ENCODE assay signal across 8 cellular contexts in the genomic region with DNA sequence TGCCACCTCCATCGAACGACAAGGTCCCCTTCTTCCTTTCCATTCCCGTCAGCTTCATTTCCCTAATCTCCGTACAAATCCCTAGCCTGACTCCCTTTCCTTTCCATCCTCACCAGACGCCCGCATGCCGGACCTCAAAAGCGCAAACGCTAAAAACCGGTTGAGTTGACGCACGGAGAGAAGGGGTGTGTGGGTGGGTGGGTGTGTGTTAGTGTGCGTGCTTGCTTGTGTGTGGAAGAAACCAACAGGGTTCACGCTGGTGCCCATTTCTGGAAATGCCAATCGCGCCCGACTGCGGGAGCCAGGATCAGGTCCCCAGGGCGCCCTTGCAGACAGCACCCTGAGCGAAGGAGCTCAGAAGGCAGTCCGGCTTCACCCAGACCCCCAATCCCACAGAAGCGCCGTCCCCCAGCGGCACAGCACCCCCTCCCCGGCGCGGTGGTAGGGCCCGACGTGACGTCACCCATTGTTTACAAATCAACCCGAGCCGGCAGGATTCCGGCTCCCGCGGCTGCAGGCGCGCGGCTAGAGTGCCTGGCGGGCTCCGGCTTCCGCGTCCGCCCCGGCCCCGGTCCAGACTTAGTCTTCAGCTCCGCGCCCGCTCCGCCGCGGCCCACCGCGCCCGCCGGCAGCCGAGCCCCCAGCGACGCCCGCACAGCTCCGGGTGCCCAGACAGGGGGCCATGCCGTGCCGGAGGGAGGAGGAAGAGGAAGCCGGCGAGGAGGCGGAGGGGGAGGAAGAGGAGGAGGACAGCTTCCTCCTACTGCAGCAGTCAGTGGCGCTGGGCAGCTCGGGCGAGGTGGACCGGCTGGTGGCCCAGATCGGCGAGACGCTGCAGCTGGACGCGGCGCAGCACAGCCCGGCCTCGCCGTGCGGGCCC. TPM values are rescaled to one million over a fixed set of nuclear protein-coding genes. Genes with fewer than 3 reads are reported as not detected.
A peak's percentile ranks its signal among the peaks of the same experiment; 100 is the strongest.
DNase-seq lines count a peak whose midpoint lies in the region; ATAC-seq and TF ChIP-seq lines count a peak whose summit lies in the region.

A gene with protein sequence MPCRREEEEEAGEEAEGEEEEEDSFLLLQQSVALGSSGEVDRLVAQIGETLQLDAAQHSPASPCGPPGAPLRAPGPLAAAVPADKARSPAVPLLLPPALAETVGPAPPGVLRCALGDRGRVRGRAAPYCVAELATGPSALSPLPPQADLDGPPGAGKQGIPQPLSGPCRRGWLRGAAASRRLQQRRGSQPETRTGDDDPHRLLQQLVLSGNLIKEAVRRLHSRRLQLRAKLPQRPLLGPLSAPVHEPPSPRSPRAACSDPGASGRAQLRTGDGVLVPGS (plus strand): TSS at position 500 of the 880 bp plus-strand sequence. CDS start 183 bp downstream, at position 683.

- no peaks in the 10 kb centered on the region for H3K36me3 ChIP-seq in endocrine pancreas (ENCODE audit: control insufficient read depth, insufficient read depth, low read length)

- peak within 1 kb of the TSS; percentile 97 for H3K4me3 Mint-ChIP-seq in CD4-positive, alpha-beta T cell
- peak within 1 kb of the TSS; percentile 82 for H3K4me3 Mint-ChIP-seq in activated CD8-positive, alpha-beta memory T cell treated with anti-CD3 and anti-CD28 coated beads, Interleukin-2, amount 10 ng/mL, durations not matched to agents 7 days and 5 days
- H3K4me3 Mint-ChIP-seq in mesothelial cell of epicardium: peak within 1 kb of the TSS; percentile 94

- H3K9ac ChIP-seq in endocrine pancreas (ENCODE audit: control insufficient read depth, insufficient read depth, low read length): peak within 1 kb of the TSS; percentile 92

- H3K4me1 Mint-ChIP-seq in CD4-positive, alpha-beta T cell (ENCODE audit: low read depth): peaks cover 38% of the 10 kb centered on the region
- H3K4me1 Mint-ChIP-seq in activated CD8-positive, alpha-beta memory T cell treated with anti-CD3 and anti-CD28 coated beads, Interleukin-2, amount 10 ng/mL, durations not matched to agents 7 days and 5 days: peaks cover 22% of the 10 kb centered on the region
- H3K4me1 Mint-ChIP-seq in mesothelial cell of epicardium: peaks cover 19% of the 10 kb centered on the region

- intact Hi-C loops in CD4-positive, alpha-beta T cell (cut with DNase I, micrococcal nuclease): loop anchor here (1.0 to 5.0 kb wide), 3 partner anchors 25 to 83 kb away; a partner anchor contains a TSS

- no peak for TF ChIP-seq CTCF in CD4-positive, alpha-beta T cell (IDR thresholded peaks at IDR 0.05)
- TF ChIP-seq CTCF in mesothelial cell of epicardium (IDR thresholded peaks at IDR 0.05; ENCODE audit: unreplicated experiment): no peak

- no peaks in the 10 kb centered on the region for H3K9me3 Mint-ChIP-seq in CD4-positive, alpha-beta T cell
- no peaks in the 10 kb centered on the region for H3K9me3 Mint-ChIP-seq in activated CD8-positive, alpha-beta memory T cell treated with anti-CD3 and anti-CD28 coated beads, Interleukin-2, amount 10 ng/mL, durations not matched to agents 7 days and 5 days (ENCODE audit: low read depth)
- no peaks in the 10 kb centered on the region for H3K9me3 Mint-ChIP-seq in mesothelial cell of epicardium

- POLR2A ChIA-PET in CD4-positive, alpha-beta T cell (lab: Charles Lee): interaction anchor here (0.7 to 3.5 kb wide), 15 partner anchors 8 to 487 kb away, joined by 3 to 178 read pairs (median 4); a partner anchor contains a TSS

- H3K27me3 Mint-ChIP-seq in CD4-positive, alpha-beta T cell: no peaks in the 10 kb centered on the region
- H3K27me3 Mint-ChIP-seq in activated CD8-positive, alpha-beta memory T cell treated with anti-CD3 and anti-CD28 coated beads, Interleukin-2, amount 10 ng/mL, durations not matched to agents 7 days and 5 days: no peaks in the 10 kb centered on the region
- H3K27me3 Mint-ChIP-seq in mesothelial cell of epicardium (ENCODE audit: low read depth): peaks cover 47% of the 10 kb centered on the region

- ATAC-seq in CD4-positive, alpha-beta T cell (ENCODE audit: poor library complexity): peak; percentile 73
- ATAC-seq in GM19395 (IDR thresholded peaks at IDR 0.05; ENCODE audit: unreplicated experiment) (peak; percentile 83), HG03521 (IDR thresholded peaks at IDR 0.05; ENCODE audit: unreplicated experiment) (peak; percentile 73)
- peak; percentile 79 for ATAC-seq in activated CD8-positive, alpha-beta memory T cell treated with anti-CD3 and anti-CD28 coated beads, Interleukin-2, amount 10 ng/mL, durations not matched to agents 7 days and 5 days

- peak within 1 kb of the TSS; percentile 98 for H3K27ac Mint-ChIP-seq in CD4-positive, alpha-beta T cell
- peak within 1 kb of the TSS; percentile 99 for H3K27ac Mint-ChIP-seq in activated CD8-positive, alpha-beta memory T cell treated with anti-CD3 and anti-CD28 coated beads, Interleukin-2, amount 10 ng/mL, durations not matched to agents 7 days and 5 days
- peak within 1 kb of the TSS; percentile 100 for H3K27ac Mint-ChIP-seq in mesothelial cell of epicardium

- peak; percentile 85 to 94 (median 88) for DNase-seq in CD4-positive, alpha-beta T cell
- DNase-seq in NOMO-1 (lab: John Stamatoyannopoulos, UW; ENCODE audit: unreplicated experiment in 2 of 2) (peak; percentile 75 to 80), mesothelial cell of epicardium (ENCODE audit: low spot score in 2 of 2, unreplicated experiment in 2 of 2) (peak; percentile 84 to 94)
- DNase-seq in activated CD8-positive, alpha-beta memory T cell treated with anti-CD3 and anti-CD28 coated beads, Interleukin-2, amount 10 ng/mL, durations not matched to agents 7 days and 5 days: peak; percentile 91
- DNase-seq in stimulated activated CD8-positive, alpha-beta memory T cell treated with anti-CD3 and anti-CD28 coated beads, Interleukin-15, amount 100 ng/mL, for 24 hours (ENCODE audit: low read depth): peak; percentile 75

- no peaks in the 10 kb centered on the region for H3K9me3 ChIP-seq in CD4-positive, alpha-beta T cell (ENCODE audit: control insufficient read depth, low read length)
- H3K9me3 ChIP-seq in endocrine pancreas (ENCODE audit: control insufficient read depth, low read length): no peaks in the 10 kb centered on the region

- H3K36me3 Mint-ChIP-seq in CD4-positive, alpha-beta T cell (ENCODE audit: low read depth): peaks cover 19% of the 10 kb centered on the region
- no peaks in the 10 kb centered on the region for H3K36me3 Mint-ChIP-seq in activated CD8-positive, alpha-beta memory T cell treated with anti-CD3 and anti-CD28 coated beads, Interleukin-2, amount 10 ng/mL, durations not matched to agents 7 days and 5 days
- no peaks in the 10 kb centered on the region for H3K36me3 Mint-ChIP-seq in mesothelial cell of epicardium

- peak within 1 kb of the TSS; percentile 99 for H3K27ac ChIP-seq in CD4-positive, alpha-beta T cell (ENCODE audit: low read depth, low read length)

- peak within 1 kb of the TSS; percentile 15 for H3K4me3 ChIP-seq in endocrine pancreas (ENCODE audit: control insufficient read depth, insufficient read depth, low read length)

- CTCF ChIA-PET in CD4-positive, alpha-beta T cell (lab: Charles Lee): interaction anchor here (0.9 to 2.2 kb wide), 4 partner anchors 9 to 81 kb away, joined by 3 to 24 read pairs (median 7); a partner anchor contains a TSS
- CTCF ChIA-PET in activated CD8-positive, alpha-beta memory T cell treated with anti-CD3 and anti-CD28 coated beads, Interleukin-2, amount 10 ng/mL, durations not matched to agents 7 days and 5 days (lab: Charles Lee): interaction anchor here (0.9 to 2.0 kb wide), 7 partner anchors 11 to 81 kb away, joined by 3 to 35 read pairs (median 4); a partner anchor contains a TSS

- H3K4me1 ChIP-seq in endocrine pancreas (ENCODE audit: control insufficient read depth, insufficient read depth, low read length): peaks cover 5% of the 10 kb centered on the region

- no peaks in the 10 kb centered on the region for H3K27me3 ChIP-seq in CD4-positive, alpha-beta T cell (ENCODE audit: control insufficient read depth, insufficient read depth, low read length)
- no peaks in the 10 kb centered on the region for H3K27me3 ChIP-seq in endocrine pancreas (ENCODE audit: control insufficient read depth, insufficient read depth, low read length)

RNA-seq across cellular contexts. Expression of the gene that starts here (rescaled TPM):
- total RNA-seq in CD4-positive, alpha-beta T cell: 10 to 100 TPM; 45.2 to 45.5 TPM
- 1 to 10 TPM; 5.5 to 5.7 TPM for total RNA-seq in activated CD8-positive, alpha-beta memory T cell treated with anti-CD3 and anti-CD28 coated beads, Interleukin-2, amount 10 ng/mL, durations not matched to agents 7 days and 5 days
- 2.4 to 2.9 TPM (median 2.4 TPM) in 3 replicates for total RNA-seq in mesothelial cell of epicardium

Comparison
In these comparisons a context has a peak if more than half of its experiments do, and no peak if none do; other contexts are left out.
1. Peak in every context shown above with its lines: DNase-seq, ATAC-seq, H3K4me3 ChIP-seq and H3K27ac ChIP-seq.
2. RNA of the gene that starts here (total RNA-seq): 45.2 to 45.5 TPM in CD4-positive, alpha-beta T cell; 5.5 to 5.7 TPM in activated CD8-positive, alpha-beta memory T cell treated with anti-CD3 and anti-CD28 coated beads, Interleukin-2, amount 10 ng/mL, durations not matched to agents 7 days and 5 days and 2.4 to 2.9 TPM in mesothelial cell of epicardium; every median in the first group is over 4 times any median in the second.